In the genomic region with DNA sequence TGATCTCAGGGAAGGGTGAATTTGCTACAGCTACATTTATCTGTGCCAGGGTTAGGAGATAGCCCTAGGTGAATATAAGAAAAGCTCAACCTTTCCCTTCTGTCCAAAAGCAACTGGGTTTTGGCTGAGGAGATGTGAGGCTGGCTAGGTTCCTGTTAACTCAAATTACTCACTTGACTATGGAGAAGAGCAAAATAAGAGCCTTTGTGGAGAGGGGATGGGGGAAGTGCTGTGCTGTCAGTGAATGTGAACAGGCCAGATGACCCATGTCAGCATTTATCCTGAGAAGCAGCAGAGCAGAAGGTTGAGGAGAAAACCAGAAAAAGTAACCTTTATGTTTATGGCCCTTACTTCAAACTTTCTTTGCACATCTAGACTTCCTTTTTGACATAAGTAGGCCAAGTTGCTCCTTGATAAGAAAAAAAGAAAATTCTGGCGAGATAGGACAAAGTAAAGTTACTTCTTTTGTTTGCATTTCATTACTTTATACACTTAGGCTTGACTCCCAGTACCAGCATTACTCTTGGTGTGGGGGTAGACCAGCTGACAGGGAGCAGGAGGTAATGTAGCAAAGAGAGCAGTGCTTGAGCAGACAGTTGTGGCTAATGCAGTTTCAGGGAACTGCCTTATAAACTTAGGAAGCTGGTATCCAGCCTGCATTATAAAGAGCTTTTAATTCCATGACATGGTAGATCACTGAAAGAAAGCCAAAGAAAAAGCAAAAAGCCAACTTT, we compare ENCODE assay signal across 9 cellular contexts. TPM values are rescaled to one million over a fixed set of nuclear protein-coding genes. Genes with fewer than 3 reads are reported as not detected.
DNase-seq lines count a peak whose midpoint lies in the region; TF ChIP-seq lines count a peak whose summit lies in the region.
"Had no signal": no experiment of that assay in that cellular context is flagged by ENCODE, and none has a peak within 500 bp of the region (broad histone marks: within the 10 kb centered on the region; RNA-seq: fewer than 3 reads in every experiment).

No MANE protein-coding gene starts in this region.

- H3K9me3 ChIP-seq in SJCRH30 (replicated peaks) = no peaks in the 10 kb centered on the region

- no peaks in the 10 kb centered on the region for H3K27me3 ChIP-seq in SJCRH30

- no peak for TF ChIP-seq POLR2A in NB4 (IDR thresholded peaks at IDR 0.05; ENCODE audit: extremely low read depth, insufficient read length)

- H3K27me3 Mint-ChIP-seq in CD14-positive monocyte (ENCODE audit: low read depth in 3 of 3) = peaks cover 0 to 2% (median 2%) of the 10 kb centered on the region in 3 donors
- H3K27me3 Mint-ChIP-seq in chondrocyte (ENCODE audit: low read depth) = no peaks in the 10 kb centered on the region

- H3K36me3 Mint-ChIP-seq in CD14-positive monocyte (peaks cover 7 to 12% of the 10 kb centered on the region in 2 donors), chondrocyte (ENCODE audit: low read depth) (no peaks in the 10 kb centered on the region)

- POLR2A ChIA-PET in GM10248 (lab: Yijun Ruan, JAX) = interaction anchor here (1.1 kb wide), 1 partner anchor 11 kb away, joined by 3 read pairs; no protein-coding TSS in a partner anchor

- H3K4me3 Mint-ChIP-seq in CD14-positive monocyte (no peak overlapping the region), chondrocyte (ENCODE audit: unreplicated experiment) (no peak overlapping the region)

- intact Hi-C loops in CD14-positive monocyte (cut with micrococcal nuclease) = no loop called here

- H3K4me3 ChIP-seq in NB4 (ENCODE audit: low read depth, low read length) (no peak overlapping the region), SJCRH30 (no peak overlapping the region)

- peaks cover 48% of the 10 kb centered on the region for H3K4me1 Mint-ChIP-seq in CD14-positive monocyte
- peaks cover 62% of the 10 kb centered on the region for H3K4me1 Mint-ChIP-seq in chondrocyte (ENCODE audit: low read depth)

- CTCF ChIA-PET in GM10248 (lab: Yijun Ruan, JAX) = interaction anchor here (0.9 to 2.7 kb wide), 9 partner anchors 11 to 144 kb away, joined by 3 to 12 read pairs (median 3); a partner anchor contains a TSS

- DNase-seq in CD14-positive monocyte (ENCODE audit: low spot score) = no peak
- peak; percentile 54 for DNase-seq in NB4 (ENCODE audit: low read depth)
- DNase-seq in chondrocyte (ENCODE audit: low spot score) = no peak
- DNase-seq in midbrain (lab: John Stamatoyannopoulos, UW) = peak; percentile 49
- DNase-seq in dermis blood vessel endothelial cell = no peak
- no peak for DNase-seq in amniotic stem cell (lab: John Stamatoyannopoulos, UW)
- no peak for DNase-seq in SJCRH30
- no peak for DNase-seq in GM10248 (ENCODE audit: extremely low spot score)
- DNase-seq: aorta had no signal

- peaks cover 9% of the 10 kb centered on the region for H3K36me3 ChIP-seq in SJCRH30

- H3K27ac ChIP-seq in SJCRH30 = no peak overlapping the region

- H3K9me3 Mint-ChIP-seq in CD14-positive monocyte = no peaks in the 10 kb centered on the region
- no peaks in the 10 kb centered on the region for H3K9me3 Mint-ChIP-seq in chondrocyte (ENCODE audit: low read depth)

- no peak for TF ChIP-seq CTCF in CD14-positive monocyte (IDR thresholded peaks at IDR 0.05)
- no peak for TF ChIP-seq CTCF in NB4 (IDR thresholded peaks at IDR 0.05; ENCODE audit: low read depth, low read length)
- TF ChIP-seq CTCF in chondrocyte (IDR thresholded peaks at IDR 0.05) = no peak
- no peak for TF ChIP-seq CTCF in GM10248 (IDR thresholded peaks at IDR 0.05; ENCODE audit: control extremely low read depth, extremely low read depth, low read depth, missing control alignments)

- no peaks in the 10 kb centered on the region for H3K4me1 ChIP-seq in SJCRH30

- H3K27ac Mint-ChIP-seq in CD14-positive monocyte = peak overlapping the region in 6 of 7 donors; percentile 31 to 82 (median 56)
- H3K27ac Mint-ChIP-seq in chondrocyte (ENCODE audit: unreplicated experiment) = peak overlapping the region; percentile 22

RNA-seq across cellular contexts. Expression of a gene that starts 21.3 kb away (rescaled TPM):
- polyA plus RNA-seq in CD14-positive monocyte = 10 to 100 TPM in 1 of 2 donors, 1 to 10 TPM in 1; 8.6 to 10.2 TPM
- 45.2 to 60.1 TPM (median 59.0 TPM) in 3 replicates for total RNA-seq in chondrocyte
- 41.5 and 59.5 TPM in 2 replicates for total RNA-seq in dermis blood vessel endothelial cell
- 71.2 and 84.2 TPM in 2 replicates for total RNA-seq in SJCRH30 (2014; rRNA removed; shearing (Covaris generic))

Comparison
In these comparisons a context has a peak if more than half of its experiments do, and no peak if none do; other contexts are left out.
1. DNase-seq: peak in NB4 (single experiment) and midbrain (single experiment); none in CD14-positive monocyte (single experiment), chondrocyte (single experiment), dermis blood vessel endothelial cell (single experiment), amniotic stem cell (single experiment), SJCRH30 (0 of 2) and GM10248 (single experiment).